Comparison of ENCODE assay signal across 8 cellular contexts in the genomic region with DNA sequence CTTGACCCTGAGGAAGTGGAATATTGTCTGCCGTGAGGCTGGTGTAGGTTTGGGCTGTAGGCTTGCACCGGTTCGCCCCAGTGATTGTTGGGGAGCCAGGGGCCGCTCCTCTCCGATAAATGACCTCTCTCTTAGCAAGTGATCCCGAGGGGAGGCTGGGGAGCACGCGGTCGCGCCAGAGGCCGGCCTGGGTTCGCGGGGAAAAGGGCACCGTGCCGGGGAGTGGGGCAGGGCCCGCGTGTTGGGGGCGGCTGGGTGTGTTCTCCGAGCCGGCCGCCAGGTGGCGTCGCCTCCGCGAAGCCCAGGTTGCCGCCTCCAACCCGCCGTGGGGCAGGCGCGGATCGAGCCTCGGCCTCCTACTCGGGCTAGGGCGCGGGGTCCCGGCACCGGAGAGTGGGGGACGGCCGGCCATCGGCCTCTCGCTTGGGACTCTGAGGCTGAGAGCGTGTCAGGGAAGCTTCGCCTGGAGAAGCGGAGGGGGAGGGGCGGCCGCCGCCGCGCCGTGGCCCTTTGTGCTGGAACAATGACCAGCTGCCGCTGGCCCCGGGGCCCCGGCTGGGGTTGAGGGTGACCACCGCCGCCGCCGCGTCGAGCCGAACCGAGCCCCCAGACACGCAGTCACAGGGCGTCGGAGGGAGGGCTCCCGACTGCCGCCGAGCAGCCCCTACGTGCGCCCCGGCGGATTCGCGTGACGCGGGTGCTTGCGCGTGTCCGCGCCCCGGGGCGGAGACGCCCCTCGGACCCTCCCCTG. TPM values are rescaled to one million over a fixed set of nuclear protein-coding genes. Genes with fewer than 3 reads are reported as not detected.
A peak's percentile ranks its signal among the peaks of the same experiment; 100 is the strongest.
DNase-seq lines count a peak whose midpoint lies in the region; TF ChIP-seq lines count a peak whose summit lies in the region.

No MANE protein-coding gene starts in this region.

- peak overlapping the region; percentile 81 for H2AFZ ChIP-seq in GM23248

- DNase-seq in GDM1 (lab: John Stamatoyannopoulos, UW) (peak; percentile 74), GM23248 (peak; percentile 89), LoVo (ENCODE audit: low spot score) (peak; percentile 75), T1000 (lab: John Stamatoyannopoulos, UW) (peak; percentile 63), astrocyte of the spinal cord (ENCODE audit: low read depth, low spot score) (peak; percentile 72), skeletal muscle cell (ENCODE audit: low read depth) (peak; percentile 47), NCI-H2029 treated with DMSO at 0.1 percent for 48 hours (lab: John Stamatoyannopoulos, UW) (no peak)

- H3K9me2 ChIP-seq in GM23248 (ENCODE audit: insufficient read depth), result no peaks in the 10 kb centered on the region

- no peaks in the 10 kb centered on the region for H4K20me1 ChIP-seq in GM23248 (ENCODE audit: insufficient read depth)

- H3K4me2 ChIP-seq in GM23248 (ENCODE audit: unreplicated experiment), result peak overlapping the region; percentile 86

- H3K4me1 ChIP-seq in GM23248 (ENCODE audit: insufficient read depth), result peaks cover 22% of the 10 kb centered on the region

- in situ Hi-C loops in GM23248 (cut with MboI) (no loop called here), astrocyte of the spinal cord (cut with HindIII; ENCODE audit: low sequenced_read_pairs) (no loop called here)

- peaks cover 5% of the 10 kb centered on the region for H3K36me3 ChIP-seq in GM23248 (ENCODE audit: low read depth)

- peak; percentile 73 for TF ChIP-seq CTCF in astrocyte of the spinal cord (IDR thresholded peaks at IDR 0.05; ENCODE audit: low read depth, low read length)

- peaks cover 23% of the 10 kb centered on the region for H3F3A ChIP-seq in GM23248 (ENCODE audit: insufficient read depth)

- H3K27me3 ChIP-seq in GM23248 (replicated peaks; ENCODE audit: insufficient read depth), result no peaks in the 10 kb centered on the region

- H3K27ac ChIP-seq in GM23248, result peak overlapping the region; percentile 91

- peak overlapping the region; percentile 98 for H3K4me3 ChIP-seq in GM23248
- H3K4me3 ChIP-seq in astrocyte of the spinal cord (ENCODE audit: low read depth, low read length), result peak overlapping the region; percentile 92
- H3K4me3 ChIP-seq in iPS-11a (ENCODE audit: low read depth, low read length), result peak overlapping the region; percentile 74
- H3K4me3 ChIP-seq in skeletal muscle cell (ENCODE audit: low read depth, low read length), result peak overlapping the region; percentile 89

- H3K9ac ChIP-seq in GM23248, result peak overlapping the region; percentile 100

- H3K9me3 ChIP-seq in GM23248 (ENCODE audit: low read depth), result no peaks in the 10 kb centered on the region

- H3K79me2 ChIP-seq in GM23248 (ENCODE audit: insufficient read depth), result peaks cover 44% of the 10 kb centered on the region

- 1 to 2% methylated on average over 39 to 61 of the region's 83 CpGs for WGBS in GM23248 (ENCODE audit: low coverage in 1 of 2, low lambda C conversion rate in 2 of 2, missing lambda C conversion rate in 2 of 2), 2 experiments

RNA-seq across cellular contexts. Expression of gene LZTS2, which starts 0.4 kb away (rescaled TPM):
- 95.2 and 113 TPM in 2 replicates for total RNA-seq in GM23248 (2014; rRNA removed; shearing (Covaris generic))
- polyA plus RNA-seq in GM23248 (2016; fragmentation: Nextera tagmentation; extraction: Ambion mirVana), result 51.1 and 54.8 TPM in 2 replicates

RNA-seq across cellular contexts. Expression of gene TWNK, which starts 11.8 kb away (rescaled TPM):
- 3.4 and 4.4 TPM in 2 replicates for total RNA-seq in GM23248 (2014; rRNA removed; shearing (Covaris generic))
- 3.6 and 4.4 TPM in 2 replicates for polyA plus RNA-seq in GM23248 (2016; fragmentation: Nextera tagmentation; extraction: Ambion mirVana)

RNA-seq across cellular contexts. Expression of gene MRPL43, which starts 11.9 kb away (rescaled TPM):
- total RNA-seq in GM23248 (2014; rRNA removed; shearing (Covaris generic)), result 83.5 and 94.1 TPM in 2 replicates
- 145 and 148 TPM in 2 replicates for polyA plus RNA-seq in GM23248 (2016; fragmentation: Nextera tagmentation; extraction: Ambion mirVana)

RNA-seq across cellular contexts. Expression of gene SEMA4G, which starts 29.9 kb away (rescaled TPM):
- total RNA-seq in GM23248 (2014; rRNA removed; shearing (Covaris generic)), result 0.11 TPM in 1 of 2 replicates, not detected in the other
- polyA plus RNA-seq in GM23248 (2016; fragmentation: Nextera tagmentation; extraction: Ambion mirVana), result 0.44 and 1.1 TPM in 2 replicates

RNA-seq across cellular contexts. Expression of gene PDZD7, which starts 31.8 kb away (rescaled TPM):
- 0.54 TPM in 1 of 2 replicates, not detected in the other for total RNA-seq in GM23248 (2014; rRNA removed; shearing (Covaris generic))
- 1.1 and 1.8 TPM in 2 replicates for polyA plus RNA-seq in GM23248 (2016; fragmentation: Nextera tagmentation; extraction: Ambion mirVana)
